12 cellular contexts compared by ENCODE assay signal in genomic region chr10:121157998-121158397, GRCh38.
DNase-seq lines count a peak whose midpoint lies in the region; ATAC-seq, FAIRE-seq and TF ChIP-seq lines count a peak whose summit lies in the region.
"Had no signal": no experiment of that assay in that cellular context is flagged by ENCODE, and none has a peak within 500 bp of the region (broad histone marks: within the 10 kb centered on the region; RNA-seq: fewer than 3 reads in every experiment).

No MANE protein-coding gene starts in this region.

- dilution Hi-C loops in keratinocyte (cut with MboI; ENCODE audit: extremely low pct_ligation_motif_present, low sequenced_read_pairs) = no loop called here

- H3K27me3 ChIP-seq in keratinocyte (ENCODE audit: control insufficient read depth, extremely low read depth, insufficient read depth, low read length) (no peaks in the 10 kb centered on the region), suprapubic skin (no peaks in the 10 kb centered on the region)
- H3K27me3 ChIP-seq: gastrocnemius medialis had no signal

- peak; percentile 13 for FAIRE-seq in keratinocyte (lab: Jason Lieb, UNC)
- FAIRE-seq: TTC549 had no signal

- TF ChIP-seq POLR2A in suprapubic skin (IDR thresholded peaks at IDR 0.05) = no peak

- no peak for TF ChIP-seq CTCF in keratinocyte (optimal IDR thresholded peaks at IDR 0.05 in 1 of 3, IDR thresholded peaks at IDR 0.05 in 1 of 3, conservative IDR thresholded peaks at IDR 0.05 in 1 of 3; ENCODE audit: extremely low read depth in 1 of 3, insufficient read depth in 2 of 3, low read length in 3 of 3)
- no peak for TF ChIP-seq CTCF in suprapubic skin (IDR thresholded peaks at IDR 0.05)
- TF ChIP-seq CTCF in natural killer cell (IDR thresholded peaks at IDR 0.05) = no peak

- H3K4me1 Mint-ChIP-seq in natural killer cell = no peaks in the 10 kb centered on the region

- TF ChIP-seq EP300 in suprapubic skin (IDR thresholded peaks at IDR 0.05) = no peak

- H3K9me3 ChIP-seq in keratinocyte (ENCODE audit: control insufficient read depth, low read depth, low read length) (peaks cover 3% of the 10 kb centered on the region), suprapubic skin (no peaks in the 10 kb centered on the region)
- H3K9me3 ChIP-seq: gastrocnemius medialis had no signal

- H3K36me3 Mint-ChIP-seq in natural killer cell = no peaks in the 10 kb centered on the region
- H3K36me3 Mint-ChIP-seq: activated naive CD8-positive, alpha-beta T cell had no signal

- H3K9ac ChIP-seq in keratinocyte (ENCODE audit: control insufficient read depth, extremely low read depth, insufficient read depth, low read length) = no peak overlapping the region
- H3K9ac ChIP-seq: GM23248 had no signal

- H3K4me3 ChIP-seq in keratinocyte (ENCODE audit: control insufficient read depth in 2 of 3, extremely low read depth in 1 of 3, insufficient read depth in 2 of 3, low read depth in 1 of 3, low read length in 3 of 3) (no peak overlapping the region), suprapubic skin (no peak overlapping the region)
- H3K4me3 ChIP-seq: gastrocnemius medialis, GM23248 had no signal

- WGBS in suprapubic skin = 71% methylated on average over 5 of the region's 6 CpGs

- H3K9me3 Mint-ChIP-seq in natural killer cell = no peaks in the 10 kb centered on the region
- H3K9me3 Mint-ChIP-seq: dendritic cell treated with granulocyte-macrophage colony-stimulating factor and Interleukin-4, amounts not matched to agents 40 ng/mL and 50 ng/mL, for 4 days had no signal

- H3K4me1 ChIP-seq in keratinocyte (ENCODE audit: control insufficient read depth, extremely low read depth, insufficient read depth, low read length) = peaks cover 35% of the 10 kb centered on the region
- peaks cover 11% of the 10 kb centered on the region for H3K4me1 ChIP-seq in suprapubic skin
- H3K4me1 ChIP-seq: gastrocnemius medialis had no signal

- H3K4me3 Mint-ChIP-seq in natural killer cell = no peak overlapping the region
- H3K4me3 Mint-ChIP-seq: activated naive CD8-positive, alpha-beta T cell; dendritic cell treated with granulocyte-macrophage colony-stimulating factor and Interleukin-4, amounts not matched to agents 40 ng/mL and 50 ng/mL, for 4 days had no signal

- H3K27ac Mint-ChIP-seq in natural killer cell = no peak overlapping the region
- H3K27ac Mint-ChIP-seq: activated naive CD8-positive, alpha-beta T cell; dendritic cell treated with granulocyte-macrophage colony-stimulating factor and Interleukin-4, amounts not matched to agents 40 ng/mL and 50 ng/mL, for 4 days had no signal

- peaks cover 0 to 2% of the 10 kb centered on the region in 2 donors for H3K27me3 Mint-ChIP-seq in natural killer cell (ENCODE audit: low read depth in 2 of 2)
- H3K27me3 Mint-ChIP-seq: dendritic cell treated with granulocyte-macrophage colony-stimulating factor and Interleukin-4, amounts not matched to agents 40 ng/mL and 50 ng/mL, for 4 days had no signal

- peak; percentile 33 for DNase-seq in LoVo (ENCODE audit: low spot score)
- peak; percentile 92 for DNase-seq in SKM-1 treated with dmso at 0.1 percent for 144 hours (lab: John Stamatoyannopoulos, UW; ENCODE audit: unreplicated experiment)
- no peak for DNase-seq in keratinocyte (ENCODE audit: low read depth, low spot score)
- no peak for DNase-seq in suprapubic skin (ENCODE audit: low spot score in 2 of 2)
- DNase-seq in natural killer cell = no peak
- DNase-seq in NCI-H69 (lab: John Stamatoyannopoulos, UW) = no peak
- DNase-seq: GM23248 had no signal

- intact Hi-C loops in natural killer cell (cut with micrococcal nuclease) = no loop called here

- no peaks in the 10 kb centered on the region for H3K9me1 ChIP-seq in keratinocyte (ENCODE audit: control insufficient read depth, extremely low read depth, insufficient read depth, low read length)

- H4K20me1 ChIP-seq in keratinocyte (ENCODE audit: control insufficient read depth, extremely low read depth, insufficient read depth, low read length) = no peaks in the 10 kb centered on the region

- peak overlapping the region; percentile 45 for H3K4me2 ChIP-seq in keratinocyte (ENCODE audit: control insufficient read depth, extremely low read depth, insufficient read depth, low read depth, low read length)

- H2AFZ ChIP-seq in keratinocyte (ENCODE audit: control insufficient read depth, low read length) = no peak overlapping the region
- H2AFZ ChIP-seq: GM23248 had no signal

- ATAC-seq in natural killer cell (no peak), GM21529 (IDR thresholded peaks at IDR 0.05; ENCODE audit: unreplicated experiment) (no peak)
- ATAC-seq: gastrocnemius medialis had no signal

- H3K36me3 ChIP-seq in keratinocyte (ENCODE audit: control insufficient read depth in 2 of 2, extremely low read depth in 1 of 2, insufficient read depth in 2 of 2, low read length in 2 of 2) = no peaks in the 10 kb centered on the region
- no peaks in the 10 kb centered on the region for H3K36me3 ChIP-seq in suprapubic skin
- H3K36me3 ChIP-seq: gastrocnemius medialis had no signal

- H3K27ac ChIP-seq in keratinocyte (ENCODE audit: control insufficient read depth, insufficient read depth, low read length) (peak overlapping the region; percentile 86), suprapubic skin (peak overlapping the region; percentile 4)
- H3K27ac ChIP-seq: gastrocnemius medialis, GM23248 had no signal

- H3K79me2 ChIP-seq in keratinocyte (ENCODE audit: control insufficient read depth, insufficient read depth, low read length) = no peaks in the 10 kb centered on the region

Comparison
In these comparisons a context has a peak if more than half of its experiments do, and no peak if none do; other contexts are left out.
1. DNase-seq: peak in LoVo (single experiment) and SKM-1 treated with dmso at 0.1 percent for 144 hours (single experiment); none in keratinocyte (single experiment), suprapubic skin (0 of 2), natural killer cell (single experiment) and NCI-H69 (single experiment).